In the genomic region with DNA sequence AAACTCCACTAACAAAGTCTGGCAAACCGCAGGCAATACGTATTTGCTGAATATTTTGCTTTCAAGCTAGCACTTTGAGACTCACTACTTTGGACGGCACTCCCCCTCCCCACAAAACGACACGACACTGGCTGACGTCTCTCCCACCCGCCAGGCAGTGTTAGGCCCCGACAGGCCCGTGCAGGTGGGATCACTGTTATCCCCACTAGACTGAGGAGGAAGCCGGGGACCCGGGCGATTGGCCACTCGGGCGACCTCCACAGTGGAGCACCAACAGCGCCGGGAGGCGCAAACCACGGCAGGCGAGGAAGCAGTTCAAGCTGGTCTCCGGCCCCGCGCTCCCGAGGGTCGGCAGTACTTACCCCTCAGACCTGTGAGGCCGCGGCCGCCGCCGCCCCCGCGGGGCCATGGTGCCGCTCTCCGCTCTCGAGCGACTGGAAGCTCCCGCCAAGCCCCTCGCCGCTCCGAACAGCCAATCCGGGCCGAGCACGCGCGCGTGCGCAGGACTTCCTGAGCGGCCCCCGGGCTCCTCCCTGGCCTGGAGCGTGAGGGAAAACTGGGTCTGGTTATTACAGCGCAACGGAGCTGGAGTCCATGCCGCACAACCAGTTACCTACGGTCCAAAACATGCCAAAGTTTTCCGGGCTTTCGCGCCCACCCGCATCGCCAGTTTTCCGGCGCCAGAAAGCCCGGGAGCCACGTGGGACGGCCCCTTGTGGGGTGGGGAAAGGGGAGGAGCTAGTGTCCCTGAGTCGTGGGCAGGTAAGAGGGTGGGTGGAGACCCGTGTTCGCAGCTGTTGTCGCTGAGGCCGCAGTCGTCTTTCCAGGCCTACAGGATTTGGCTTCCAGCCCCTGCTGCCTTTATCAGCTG, we compare ENCODE assay signal across 8 cellular contexts. TPM values are rescaled to one million over a fixed set of nuclear protein-coding genes. Genes with fewer than 3 reads are reported as not detected.
DNase-seq lines count a peak whose midpoint lies in the region; ATAC-seq and TF ChIP-seq lines count a peak whose summit lies in the region.

A gene with protein sequence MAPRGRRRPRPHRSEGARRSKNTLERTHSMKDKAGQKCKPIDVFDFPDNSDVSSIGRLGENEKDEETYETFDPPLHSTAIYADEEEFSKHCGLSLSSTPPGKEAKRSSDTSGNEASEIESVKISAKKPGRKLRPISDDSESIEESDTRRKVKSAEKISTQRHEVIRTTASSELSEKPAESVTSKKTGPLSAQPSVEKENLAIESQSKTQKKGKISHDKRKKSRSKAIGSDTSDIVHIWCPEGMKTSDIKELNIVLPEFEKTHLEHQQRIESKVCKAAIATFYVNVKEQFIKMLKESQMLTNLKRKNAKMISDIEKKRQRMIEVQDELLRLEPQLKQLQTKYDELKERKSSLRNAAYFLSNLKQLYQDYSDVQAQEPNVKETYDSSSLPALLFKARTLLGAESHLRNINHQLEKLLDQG (minus strand): TSS at position 443 of the 871 bp plus-strand sequence. CDS start 34 bp downstream, at position 409.

- no peaks in the 10 kb centered on the region for H3K36me3 ChIP-seq in BJ (ENCODE audit: control insufficient read depth, insufficient read depth, low read length)

- POLR2A ChIA-PET in BJ (lab: Charles Lee): interaction anchor here (0.5 to 0.7 kb wide), 5 partner anchors 22 to 110 kb away, joined by 3 to 16 read pairs (median 5); no protein-coding TSS in a partner anchor

- TF ChIP-seq CTCF in BJ (IDR thresholded peaks at IDR 0.05; ENCODE audit: insufficient read depth, low read depth, low read length): no peak

- peak within 1 kb of the TSS; percentile 93 for H3K27ac Mint-ChIP-seq in activated CD4-positive, alpha-beta T cell treated with anti-CD3 and anti-CD28 coated beads, Interleukin-2, amount 10 ng/mL, durations not matched to agents 24 days and 14 days

- DNase-seq in BJ (ENCODE audit: low read depth): peak; percentile 77
- peak; percentile 94 for DNase-seq in NCI-H526 treated with DMSO at 0.1 percent for 48 hours (lab: John Stamatoyannopoulos, UW)
- peak; percentile 99 for DNase-seq in activated CD4-positive, alpha-beta T cell treated with anti-CD3 and anti-CD28 coated beads, Interleukin-2, amount 10 ng/mL, durations not matched to agents 24 days and 14 days
- peak; percentile 95 for DNase-seq in cortex of kidney (lab: John Stamatoyannopoulos, UW)
- peak; percentile 96 to 97 for DNase-seq in left colon
- peak; percentile 96 for DNase-seq in stimulated activated CD4-positive, alpha-beta T cell treated with anti-CD3 and anti-CD28 coated beads, Interleukin-1b, Interleukin-23, amount 100 ng/mL, for 48 hours

- peaks cover 20% of the 10 kb centered on the region for H3K36me3 Mint-ChIP-seq in activated CD4-positive, alpha-beta T cell treated with anti-CD3 and anti-CD28 coated beads, Interleukin-2, amount 10 ng/mL, durations not matched to agents 24 days and 14 days (ENCODE audit: low read depth)

- no peaks in the 10 kb centered on the region for H3K9me3 Mint-ChIP-seq in activated CD4-positive, alpha-beta T cell treated with anti-CD3 and anti-CD28 coated beads, Interleukin-2, amount 10 ng/mL, durations not matched to agents 24 days and 14 days

- CTCF ChIA-PET in BJ (lab: Yijun Ruan, JAX): interaction anchor here (1.0 to 1.8 kb wide), 5 partner anchors 11 to 470 kb away, joined by 3 to 5 read pairs (median 4); no protein-coding TSS in a partner anchor

- ATAC-seq in GM19324 (IDR thresholded peaks at IDR 0.05; ENCODE audit: low FRiP score, unreplicated experiment) (peak; percentile 96), HG03469 (IDR thresholded peaks at IDR 0.05; ENCODE audit: unreplicated experiment) (peak; percentile 92), left colon (peak; percentile 95)

- no peaks in the 10 kb centered on the region for H3K27me3 ChIP-seq in BJ (ENCODE audit: control insufficient read depth, insufficient read depth, low read length)

- H3K4me3 ChIP-seq in BJ (ENCODE audit: low read depth, low read length): peak within 1 kb of the TSS; percentile 85

- peaks cover 41% of the 10 kb centered on the region for H3K4me1 Mint-ChIP-seq in activated CD4-positive, alpha-beta T cell treated with anti-CD3 and anti-CD28 coated beads, Interleukin-2, amount 10 ng/mL, durations not matched to agents 24 days and 14 days

- H3K27me3 Mint-ChIP-seq in activated CD4-positive, alpha-beta T cell treated with anti-CD3 and anti-CD28 coated beads, Interleukin-2, amount 10 ng/mL, durations not matched to agents 24 days and 14 days: no peaks in the 10 kb centered on the region

- intact Hi-C loops in activated CD4-positive, alpha-beta T cell treated with anti-CD3 and anti-CD28 coated beads, Interleukin-2, amount 10 ng/mL, durations not matched to agents 24 days and 14 days (cut with micrococcal nuclease): loop anchor here (1.0 to 5.0 kb wide), 10 partner anchors 28 to 1230 kb away; a partner anchor contains a TSS
- intact Hi-C loops in left colon (cut with DNase I, micrococcal nuclease): no loop called here

- peak within 1 kb of the TSS; percentile 96 for H3K4me3 Mint-ChIP-seq in activated CD4-positive, alpha-beta T cell treated with anti-CD3 and anti-CD28 coated beads, Interleukin-2, amount 10 ng/mL, durations not matched to agents 24 days and 14 days

RNA-seq across cellular contexts. Expression of the gene that starts here (rescaled TPM):
- polyA plus RNA-seq in BJ (2011; rRNA removed): 3.0 and 7.3 TPM in 2 replicates
- 0.52 and 1.7 TPM in 2 replicates for polyA minus RNA-seq in BJ (2011; rRNA and poly(A)+ RNA removed)
- total RNA-seq in activated CD4-positive, alpha-beta T cell treated with anti-CD3 and anti-CD28 coated beads, Interleukin-2, amount 10 ng/mL, durations not matched to agents 24 days and 14 days: 71.7 and 75.5 TPM in 2 replicates
- 10 to 100 TPM in 1 of 2 donors, 1 to 10 TPM in 1; 5.8 to 11.8 TPM for total RNA-seq in left colon

Comparison
In these comparisons a context has a peak if more than half of its experiments do, and no peak if none do; other contexts are left out.
1. Peak in every context shown above with its lines: DNase-seq, ATAC-seq and H3K4me3 ChIP-seq.